Comparison of ENCODE assay signal across 1 cellular context in genomic region chr7:41881313-41882130, GRCh38.
TF ChIP-seq lines count a peak whose summit lies in the region.

No MANE protein-coding gene starts in this region.

TF ChIP-seq in HepG2, 621 proteins besides CTCF, POLR2A, EP300 and RAD21 (continued from another document):
- TF ChIP-seq HNF1B (CRISPR knock-in tag; IDR thresholded peaks at IDR 0.05) (no peak), HOXA9 (CRISPR knock-in tag; IDR thresholded peaks at IDR 0.05; ENCODE audit: borderline replicate concordance) (no peak), NFATC3 (CRISPR knock-in tag; IDR thresholded peaks at IDR 0.05) (no peak)
- TF ChIP-seq, protein P1, sequence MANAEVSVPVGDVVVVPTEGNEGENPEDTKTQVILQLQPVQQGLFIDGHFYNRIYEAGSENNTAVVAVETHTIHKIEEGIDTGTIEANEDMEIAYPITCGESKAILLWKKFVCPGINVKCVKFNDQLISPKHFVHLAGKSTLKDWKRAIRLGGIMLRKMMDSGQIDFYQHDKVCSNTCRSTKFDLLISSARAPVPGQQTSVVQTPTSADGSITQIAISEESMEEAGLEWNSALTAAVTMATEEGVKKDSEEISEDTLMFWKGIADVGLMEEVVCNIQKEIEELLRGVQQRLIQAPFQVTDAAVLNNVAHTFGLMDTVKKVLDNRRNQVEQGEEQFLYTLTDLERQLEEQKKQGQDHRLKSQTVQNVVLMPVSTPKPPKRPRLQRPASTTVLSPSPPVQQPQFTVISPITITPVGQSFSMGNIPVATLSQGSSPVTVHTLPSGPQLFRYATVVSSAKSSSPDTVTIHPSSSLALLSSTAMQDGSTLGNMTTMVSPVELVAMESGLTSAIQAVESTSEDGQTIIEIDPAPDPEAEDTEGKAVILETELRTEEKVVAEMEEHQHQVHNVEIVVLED (CRISPR knock-in tag; IDR thresholded peaks at IDR 0.05; ENCODE audit: borderline replicate concordance), result no peak
TF ChIP-seq in HepG2: peak in this region for 0.
